ENCODE assay signal across 14 cellular contexts in genomic region chr6:44697333-44697732, GRCh38.
DNase-seq lines count a peak whose midpoint lies in the region; ATAC-seq and TF ChIP-seq lines count a peak whose summit lies in the region.
"Had no signal": no experiment of that assay in that cellular context is flagged by ENCODE, and none has a peak within 500 bp of the region (broad histone marks: within the 10 kb centered on the region; RNA-seq: fewer than 3 reads in every experiment).

No MANE protein-coding gene starts in this region.

- DNase-seq in NCI-H82 treated with DMSO at 0.1 percent for 48 hours (lab: John Stamatoyannopoulos, UW; ENCODE audit: unreplicated experiment) (peak; percentile 98), fibroblast of villous mesenchyme (ENCODE audit: low read depth) (peak; percentile 25), psoas muscle (peak in 1 of 2 donors; percentile 67), GOT3 (lab: John Stamatoyannopoulos, UW) (no peak), SHP77 (lab: John Stamatoyannopoulos, UW) (no peak), anterior cingulate cortex (lab: John Stamatoyannopoulos, UW) (no peak)
- DNase-seq: brain microvascular endothelial cell; effector CD4-positive, alpha-beta T cell; NCI-H774; transverse colon had no signal

- TF ChIP-seq CTCF in fibroblast of villous mesenchyme (IDR thresholded peaks at IDR 0.05; ENCODE audit: insufficient read depth, low read depth, low read length) (no peak), psoas muscle (IDR thresholded peaks at IDR 0.05) (no peak)

- H3K27me3 ChIP-seq in psoas muscle (ENCODE audit: insufficient read depth in 3 of 3, low read length in 2 of 3): peaks cover 0 to 5% (median 0%) of the 10 kb centered on the region in 3 donors
- H3K27me3 ChIP-seq: brain microvascular endothelial cell, transverse colon had no signal

- H3K4me3 ChIP-seq in fibroblast of villous mesenchyme (ENCODE audit: low read depth, low read length) (no peak overlapping the region), psoas muscle (no peak overlapping the region)
- H3K4me3 ChIP-seq: transverse colon had no signal

- H3K4me1 ChIP-seq in psoas muscle: no peaks in the 10 kb centered on the region
- H3K4me1 ChIP-seq: transverse colon had no signal

- WGBS in psoas muscle, 3 donors: 27 to 43% (median 28%) methylated on average over 11 of the region's 11 CpGs

- no peaks in the 10 kb centered on the region for H3K36me3 ChIP-seq in psoas muscle (ENCODE audit: insufficient read depth in 1 of 2, low read depth in 1 of 2)
- H3K36me3 ChIP-seq: brain microvascular endothelial cell, transverse colon had no signal

- ATAC-seq in GM18511 (IDR thresholded peaks at IDR 0.05; ENCODE audit: unreplicated experiment) (peak; percentile 83), psoas muscle (peak in 3 of 4 donors; percentile 42 to 54 (median 51))
- ATAC-seq: HCT116; stimulated activated memory B cell treated with anti-CD40 and anti-IgM and Interleukin-4, amounts not matched to agents 10 μg/mL and 1 μg/mL and 100 μg/mL, for 72 hours had no signal

- intact Hi-C loops in psoas muscle (cut with DNase I): no loop called here

- no peaks in the 10 kb centered on the region for H3K9me3 ChIP-seq in psoas muscle
- H3K9me3 ChIP-seq: transverse colon had no signal

- no peak overlapping the region for H3K27ac ChIP-seq in psoas muscle
- H3K27ac ChIP-seq: brain microvascular endothelial cell, RWPE1, transverse colon had no signal

Comparison
In these comparisons a context has a peak if more than half of its experiments do, and no peak if none do; other contexts are left out.
1. DNase-seq: peak in NCI-H82 treated with DMSO at 0.1 percent for 48 hours (single experiment) and fibroblast of villous mesenchyme (single experiment); none in GOT3 (single experiment), SHP77 (0 of 2) and anterior cingulate cortex (0 of 58).